9 cellular contexts compared by ENCODE assay signal in genomic region chr4:26985836-26986235, GRCh38.
DNase-seq lines count a peak whose midpoint lies in the region; ATAC-seq and TF ChIP-seq lines count a peak whose summit lies in the region.
"Had no signal": no experiment of that assay in that cellular context is flagged by ENCODE, and none has a peak within 500 bp of the region (broad histone marks: within the 10 kb centered on the region; RNA-seq: fewer than 3 reads in every experiment).

No MANE protein-coding gene starts in this region.

- no peak overlapping the region for H3K4me3 Mint-ChIP-seq in CD8-positive, alpha-beta T cell
- H3K4me3 Mint-ChIP-seq in activated CD4-positive, alpha-beta memory T cell treated with anti-CD3 and anti-CD28 coated beads, Interleukin-2, amount 10 ng/mL, durations not matched to agents 7 days and 5 days, result no peak overlapping the region

- no peaks in the 10 kb centered on the region for H3K9me3 ChIP-seq in CD8-positive, alpha-beta T cell (ENCODE audit: low read length)

- H3K27me3 ChIP-seq in CD8-positive, alpha-beta T cell (ENCODE audit: insufficient read depth, low read length), result no peaks in the 10 kb centered on the region

- CTCF ChIA-PET in CD8-positive, alpha-beta T cell (lab: Charles Lee), result interaction anchor here (1.2 to 2.0 kb wide), 3 partner anchors 15 to 190 kb away, joined by 3 to 7 read pairs (median 4); no protein-coding TSS in a partner anchor
- CTCF ChIA-PET in activated CD4-positive, alpha-beta memory T cell treated with anti-CD3 and anti-CD28 coated beads, Interleukin-2, amount 10 ng/mL, durations not matched to agents 7 days and 5 days (lab: Charles Lee), result interaction anchor here (0.6 to 1.6 kb wide), 6 partner anchors 11 to 528 kb away, joined by 3 to 6 read pairs (median 3); no protein-coding TSS in a partner anchor

- H3K27ac Mint-ChIP-seq in CD8-positive, alpha-beta T cell, result no peak overlapping the region
- no peak overlapping the region for H3K27ac Mint-ChIP-seq in activated CD4-positive, alpha-beta memory T cell treated with anti-CD3 and anti-CD28 coated beads, Interleukin-2, amount 10 ng/mL, durations not matched to agents 7 days and 5 days

- no peak overlapping the region for H3K4me3 ChIP-seq in CD8-positive, alpha-beta T cell (ENCODE audit: low read depth, low read length)

- TF ChIP-seq CTCF in CD8-positive, alpha-beta T cell (IDR thresholded peaks at IDR 0.05), result no peak

- no peaks in the 10 kb centered on the region for H3K27me3 Mint-ChIP-seq in CD8-positive, alpha-beta T cell (ENCODE audit: low read depth)
- no peaks in the 10 kb centered on the region for H3K27me3 Mint-ChIP-seq in activated CD4-positive, alpha-beta memory T cell treated with anti-CD3 and anti-CD28 coated beads, Interleukin-2, amount 10 ng/mL, durations not matched to agents 7 days and 5 days

- peaks cover 26% of the 10 kb centered on the region for H3K4me1 ChIP-seq in CD8-positive, alpha-beta T cell (ENCODE audit: insufficient read depth, low read length)

- H3K36me3 ChIP-seq in CD8-positive, alpha-beta T cell (ENCODE audit: insufficient read depth, low read length), result no peaks in the 10 kb centered on the region

- H3K36me3 Mint-ChIP-seq in CD8-positive, alpha-beta T cell, result peaks cover 9% of the 10 kb centered on the region
- H3K36me3 Mint-ChIP-seq in activated CD4-positive, alpha-beta memory T cell treated with anti-CD3 and anti-CD28 coated beads, Interleukin-2, amount 10 ng/mL, durations not matched to agents 7 days and 5 days (ENCODE audit: low read depth), result peaks cover 32% of the 10 kb centered on the region

- H3K9me3 Mint-ChIP-seq in CD8-positive, alpha-beta T cell, result no peaks in the 10 kb centered on the region
- peaks cover 8% of the 10 kb centered on the region for H3K9me3 Mint-ChIP-seq in activated CD4-positive, alpha-beta memory T cell treated with anti-CD3 and anti-CD28 coated beads, Interleukin-2, amount 10 ng/mL, durations not matched to agents 7 days and 5 days

- peak in 2 of 7 experiments; percentile 34 for DNase-seq in CD8-positive, alpha-beta T cell
- DNase-seq in activated CD4-positive, alpha-beta memory T cell treated with anti-CD3 and anti-CD28 coated beads, Interleukin-2, amount 10 ng/mL, durations not matched to agents 7 days and 5 days, result peak; percentile 61
- DNase-seq in foreskin melanocyte (no peak), DMS 273 (lab: John Stamatoyannopoulos, UW; ENCODE audit: unreplicated experiment) (no peak), HT-29 (ENCODE audit: low spot score) (no peak), left colon (no peak)
- DNase-seq: RPMI8226 had no signal

- POLR2A ChIA-PET in CD8-positive, alpha-beta T cell (lab: Charles Lee), result interaction anchor here (0.6 to 1.6 kb wide), 4 partner anchors 92 to 128 kb away, joined by 3 to 4 read pairs (median 4); partner anchors contain the start of gene STIM2
- POLR2A ChIA-PET in activated CD4-positive, alpha-beta memory T cell treated with anti-CD3 and anti-CD28 coated beads, Interleukin-2, amount 10 ng/mL, durations not matched to agents 7 days and 5 days (lab: Charles Lee), result interaction anchor here (0.6 to 3.2 kb wide), 5 partner anchors 17 to 402 kb away, joined by 3 to 16 read pairs (median 4); partner anchors contain the start of genes STIM2 and TBC1D19

- peak; percentile 80 for ATAC-seq in CD8-positive, alpha-beta T cell
- ATAC-seq in GM19372 (IDR thresholded peaks at IDR 0.05; ENCODE audit: low read depth, unreplicated experiment) (peak; percentile 90), HG03196 (IDR thresholded peaks at IDR 0.05; ENCODE audit: unreplicated experiment) (peak; percentile 73), left colon (no peak)

- peaks cover 61% of the 10 kb centered on the region for H3K4me1 Mint-ChIP-seq in CD8-positive, alpha-beta T cell (ENCODE audit: low read depth)
- peaks cover 27% of the 10 kb centered on the region for H3K4me1 Mint-ChIP-seq in activated CD4-positive, alpha-beta memory T cell treated with anti-CD3 and anti-CD28 coated beads, Interleukin-2, amount 10 ng/mL, durations not matched to agents 7 days and 5 days

- intact Hi-C loops in CD8-positive, alpha-beta T cell (cut with DNase I, micrococcal nuclease), result loop anchor here (5.0 kb wide), 2 partner anchors 34 to 94 kb away; no protein-coding TSS in a partner anchor
- intact Hi-C loops in left colon (cut with DNase I, micrococcal nuclease), result no loop called here

- no peak overlapping the region for H3K27ac ChIP-seq in CD8-positive, alpha-beta T cell (ENCODE audit: low read depth, low read length)

Comparison
In these comparisons a context has a peak if more than half of its experiments do, and no peak if none do; other contexts are left out.
1. intact Hi-C loops: an anchor here in CD8-positive, alpha-beta T cell (5.0 kb wide); none called in left colon.